In genomic region chr19:18152817-18153554, GRCh38 we compare ENCODE assay signal across 1 cellular context.
A peak's percentile ranks its signal among the peaks of the same experiment; 100 is the strongest.
TF ChIP-seq lines count a peak whose summit lies in the region.

Gene PIK3R2 (plus strand): TSS chr19:18153163. CDS start chr19:18155880, 2,717 bp downstream.

TF ChIP-seq in K562, 482 proteins besides CTCF, POLR2A, EP300 and RAD21 (continued from another document and continues in another):
- TF ChIP-seq ZNF407 (IDR thresholded peaks at IDR 0.05; ENCODE audit: low read depth) = peak; percentile 85
- TF ChIP-seq ETS1 (conservative IDR thresholded peaks at IDR 0.05; ENCODE audit: control insufficient read depth, low read depth, low read length) = peak; percentile 62; the same call in 1 of the 2 replicates
- 0 out of 2 replicates have a peak, but pooled peaks have one; percentile 22 for TF ChIP-seq KDM2B (CRISPR knock-in tag; IDR thresholded peaks at IDR 0.05)
- peak; percentile 81; the same call in 1 of the 2 replicates for TF ChIP-seq CBX1 (IDR thresholded peaks at IDR 0.05; ENCODE audit: low read depth)
- peak; percentile 66 to 84; a peak in 3 of 4 replicates for TF ChIP-seq NONO (IDR thresholded peaks at IDR 0.05; ENCODE audit: low read depth in 2 of 2, low read length in 1 of 2)
- peak; percentile 92 for TF ChIP-seq RB1 (IDR thresholded peaks at IDR 0.05; ENCODE audit: low read depth)
- TF ChIP-seq ZNF318 (IDR thresholded peaks at IDR 0.05; ENCODE audit: borderline replicate concordance in 1 of 2, low read depth in 1 of 2) = 0 out of 4 replicates have a peak, but pooled peaks of 1 of the 2 experiments have one; percentile 32
- 0 out of 4 replicates have a peak, but pooled peaks of 1 of the 2 experiments have one; percentile 76 for TF ChIP-seq SIN3A (IDR thresholded peaks at IDR 0.05; ENCODE audit: borderline replicate concordance in 2 of 2, control insufficient read depth in 1 of 2, low read depth in 2 of 2, low read length in 2 of 2)
- TF ChIP-seq RBM25 (IDR thresholded peaks at IDR 0.05; ENCODE audit: low read depth, low read length, severe bottlenecking) = peak; percentile 32
- TF ChIP-seq MYC (IDR thresholded peaks at IDR 0.05; ENCODE audit: low read depth, low read length) = peak; percentile 3; the same call in 1 of the 2 replicates
- no peak for TF ChIP-seq MYC (CRISPR knock-in tag; IDR thresholded peaks at IDR 0.05; ENCODE audit: borderline replicate concordance, low read depth)
- TF ChIP-seq POLR2H (tag; IDR thresholded peaks at IDR 0.05; ENCODE audit: low read depth) = 0 out of 2 replicates have a peak, but pooled peaks have one; percentile 22
- peak; percentile 99 for TF ChIP-seq ZBTB1 (CRISPR knock-in tag; IDR thresholded peaks at IDR 0.05; ENCODE audit: borderline replicate concordance, low read depth)
- TF ChIP-seq KDM5B (IDR thresholded peaks at IDR 0.05; ENCODE audit: insufficient replicate concordance, low read depth, low read length) = peak; percentile 29
- TF ChIP-seq MBD1 (CRISPR knock-in tag; IDR thresholded peaks at IDR 0.05) = no peak
- peak; percentile 21; the same call in 1 of the 2 replicates for TF ChIP-seq E2F3 (CRISPR knock-in tag; IDR thresholded peaks at IDR 0.05)
- TF ChIP-seq HLTF (IDR thresholded peaks at IDR 0.05) = no peak
- peak; percentile 70 to 89 for TF ChIP-seq E2F6 (IDR thresholded peaks at IDR 0.05; ENCODE audit: borderline replicate concordance in 1 of 2, extremely low read depth in 1 of 2, insufficient read depth in 1 of 2, insufficient read length in 1 of 2, low read depth in 1 of 2, low read length in 1 of 2, poor library complexity in 1 of 2, severe bottlenecking in 1 of 2)
- peak; percentile 48 for TF ChIP-seq RBBP5 (IDR thresholded peaks at IDR 0.05; ENCODE audit: borderline replicate concordance, insufficient read depth, low read length, poor library complexity, severe bottlenecking)
- 0 out of 2 replicates have a peak, but pooled peaks have one; percentile 40 for TF ChIP-seq KLF1 (tag; IDR thresholded peaks at IDR 0.05)
- 0 out of 2 replicates have a peak, but pooled peaks have one; percentile 24 for TF ChIP-seq ZNF212 (CRISPR knock-in tag; IDR thresholded peaks at IDR 0.05)
- TF ChIP-seq CREM (IDR thresholded peaks at IDR 0.05; ENCODE audit: low read depth) = peak; percentile 64
- peak; percentile 45; the same call in 1 of the 2 replicates for TF ChIP-seq THAP12 (CRISPR knock-in tag; IDR thresholded peaks at IDR 0.05)
- no peak for TF ChIP-seq SRSF9 (IDR thresholded peaks at IDR 0.05; ENCODE audit: borderline replicate concordance, low read depth, low read length)
- TF ChIP-seq HDAC1 (IDR thresholded peaks at IDR 0.05) = peak in 1 of 2 experiments; percentile 38; a peak in 1 of 4 replicates
- TF ChIP-seq MTA3 (IDR thresholded peaks at IDR 0.05; ENCODE audit: borderline replicate concordance) = peak; percentile 93
- 0 out of 2 replicates have a peak, but pooled peaks have one; percentile 48 for TF ChIP-seq TGIF2 (CRISPR knock-in tag; IDR thresholded peaks at IDR 0.05)
- no peak for TF ChIP-seq NR2C2 (CRISPR knock-in tag; IDR thresholded peaks at IDR 0.05)
- TF ChIP-seq NR2C2 (tag; IDR thresholded peaks at IDR 0.05) = peak; percentile 73; the same call in 1 of the 2 replicates
- peak; percentile 78; the same call in 1 of the 2 replicates for TF ChIP-seq ZZZ3 (IDR thresholded peaks at IDR 0.05)
- TF ChIP-seq NRF1 (conservative IDR thresholded peaks at IDR 0.05 in 1 of 2, IDR thresholded peaks at IDR 0.05 in 1 of 2) = peak; percentile 72 to 74
- peak; percentile 54; the same call in 1 of the 2 replicates for TF ChIP-seq ZNF263 (CRISPR knock-in tag; IDR thresholded peaks at IDR 0.05; ENCODE audit: borderline replicate concordance)
